ENCODE assay signal across 8 cellular contexts in genomic region chr2:175203621-175204496, GRCh38. TPM values are rescaled to one million over a fixed set of nuclear protein-coding genes. Genes with fewer than 3 reads are reported as not detected.
DNase-seq lines count a peak whose midpoint lies in the region; ATAC-seq, FAIRE-seq and TF ChIP-seq lines count a peak whose summit lies in the region.

No MANE protein-coding gene starts in this region.

- H3K4me1 ChIP-seq in OCI-LY1 (ENCODE audit: insufficient read depth, low read length, severe bottlenecking) (peaks cover 3% of the 10 kb centered on the region), cardiac muscle cell (ENCODE audit: low read depth) (no peaks in the 10 kb centered on the region)

- peaks cover 9% of the 10 kb centered on the region for H3K27me3 Mint-ChIP-seq in activated T-cell treated with anti-CD3 and anti-CD28 coated beads, Interleukin-2, amount 50 U/mL, for 72 hours (ENCODE audit: low read depth)

- DNase-seq in D341Med (ENCODE audit: low spot score), result peak; percentile 71
- peak; percentile 37 for DNase-seq in HTR-8/SVneo (ENCODE audit: insufficient read length, low spot score)
- DNase-seq in activated T-cell treated with anti-CD3 and anti-CD28 coated beads, Interleukin-2, amount 50 U/mL, for 72 hours, result peak; percentile 63 to 66
- DNase-seq in cardiac muscle cell (ENCODE audit: low read depth in 1 of 2, low spot score in 1 of 2), result peak; percentile 63 to 71
- DNase-seq in retinal pigment epithelial cell (ENCODE audit: low read depth), result no peak
- no peak for DNase-seq in frontal cortex (ENCODE audit: low spot score in 2 of 2)

- H3K27ac ChIP-seq in OCI-LY1 (ENCODE audit: low read depth, low read length, poor library complexity, severe bottlenecking) (no peak overlapping the region), cardiac muscle cell (no peak overlapping the region)

- H3K27ac Mint-ChIP-seq in activated T-cell treated with anti-CD3 and anti-CD28 coated beads, Interleukin-2, amount 50 U/mL, for 72 hours, result no peak overlapping the region

- no peaks in the 10 kb centered on the region for H3K79me2 ChIP-seq in OCI-LY1 (ENCODE audit: insufficient read depth, low read length)

- H3K9me2 ChIP-seq in OCI-LY1 (ENCODE audit: low read depth, low read length), result no peaks in the 10 kb centered on the region

- H3K36me3 ChIP-seq in OCI-LY1 (ENCODE audit: insufficient read depth, low read length) (no peaks in the 10 kb centered on the region), cardiac muscle cell (no peaks in the 10 kb centered on the region)

- no peak overlapping the region for H3K4me2 ChIP-seq in OCI-LY1 (ENCODE audit: low read length)

- H2AFZ ChIP-seq in OCI-LY1 (ENCODE audit: low read length), result no peak overlapping the region

- H3K36me3 Mint-ChIP-seq in activated T-cell treated with anti-CD3 and anti-CD28 coated beads, Interleukin-2, amount 50 U/mL, for 72 hours (ENCODE audit: insufficient read depth in 2 of 2), result peaks cover 0 to 3% of the 10 kb centered on the region in 2 donors

- peak overlapping the region in 1 of 2 donors; percentile 39 for H3K4me3 Mint-ChIP-seq in activated T-cell treated with anti-CD3 and anti-CD28 coated beads, Interleukin-2, amount 50 U/mL, for 72 hours

- no peaks in the 10 kb centered on the region for H3F3A ChIP-seq in OCI-LY1 (ENCODE audit: insufficient read depth, low read length)

- H4K20me1 ChIP-seq in OCI-LY1 (ENCODE audit: insufficient read depth, low read length), result no peaks in the 10 kb centered on the region

- TF ChIP-seq CTCF in OCI-LY1 (IDR thresholded peaks at IDR 0.05; ENCODE audit: low read length) (peak; percentile 67), cardiac muscle cell (IDR thresholded peaks at IDR 0.05; ENCODE audit: low read depth, low read length) (peak; percentile 66), retinal pigment epithelial cell (conservative IDR thresholded peaks at IDR 0.05; ENCODE audit: low read depth, low read length) (peak; percentile 84)

- peaks cover 0 to 7% of the 10 kb centered on the region in 2 donors for H3K9me3 Mint-ChIP-seq in activated T-cell treated with anti-CD3 and anti-CD28 coated beads, Interleukin-2, amount 50 U/mL, for 72 hours

- no peak overlapping the region for H3K9ac ChIP-seq in OCI-LY1 (ENCODE audit: low read length)

- no peaks in the 10 kb centered on the region for H3K9me3 ChIP-seq in OCI-LY1 (ENCODE audit: low read length)
- H3K9me3 ChIP-seq in cardiac muscle cell (ENCODE audit: low read depth), result no peaks in the 10 kb centered on the region

- FAIRE-seq in HTR-8/SVneo (lab: Jason Lieb, UNC), result peak; percentile 71
- no peak for FAIRE-seq in frontal cortex (lab: Jason Lieb, UNC)

- no peaks in the 10 kb centered on the region for H3K4me1 Mint-ChIP-seq in activated T-cell treated with anti-CD3 and anti-CD28 coated beads, Interleukin-2, amount 50 U/mL, for 72 hours (ENCODE audit: low read depth)

- ATAC-seq in GM19467 (IDR thresholded peaks at IDR 0.05; ENCODE audit: unreplicated experiment), result peak; percentile 88
- ATAC-seq in activated T-cell treated with anti-CD3 and anti-CD28 coated beads, Interleukin-2, amount 50 U/mL, for 72 hours (replicated peaks in 1 of 2), result peak; percentile 90 to 91

- no peaks in the 10 kb centered on the region for H3K27me3 ChIP-seq in OCI-LY1 (ENCODE audit: insufficient read depth, low read length)
- peaks cover 3% of the 10 kb centered on the region for H3K27me3 ChIP-seq in cardiac muscle cell

- H3K4me3 ChIP-seq in OCI-LY1 (ENCODE audit: low read depth, low read length, poor library complexity, severe bottlenecking) (no peak overlapping the region), cardiac muscle cell (no peak overlapping the region), retinal pigment epithelial cell (ENCODE audit: low read length) (no peak overlapping the region)

RNA-seq across cellular contexts. Expression of gene ATP5MC3, which starts 22.3 kb away (rescaled TPM):
- 100 to 1,000 TPM; 186 to 210 TPM for total RNA-seq in activated T-cell treated with anti-CD3 and anti-CD28 coated beads, Interleukin-2, amount 50 U/mL, for 72 hours
- total RNA-seq in cardiac muscle cell (300 and 457 TPM in 2 replicates), frontal cortex (64.4 TPM)
- polyA plus RNA-seq in cardiac muscle cell, result 1,477 and 2,044 TPM in 2 replicates

RNA-seq across cellular contexts. Expression of gene ATF2, which starts 35.9 kb away (rescaled TPM):
- 10 to 100 TPM; 65.8 to 67.0 TPM for total RNA-seq in activated T-cell treated with anti-CD3 and anti-CD28 coated beads, Interleukin-2, amount 50 U/mL, for 72 hours
- 36.5 and 40.9 TPM in 2 replicates for total RNA-seq in cardiac muscle cell
- 25.7 and 38.3 TPM in 2 replicates for polyA plus RNA-seq in cardiac muscle cell
- total RNA-seq in frontal cortex, result 141 TPM

Comparison
In these comparisons a context has a peak if more than half of its experiments do, and no peak if none do; other contexts are left out.
1. DNase-seq: peak in D341Med (single experiment), HTR-8/SVneo (single experiment), activated T-cell treated with anti-CD3 and anti-CD28 coated beads, Interleukin-2, amount 50 U/mL, for 72 hours (2 of 2) and cardiac muscle cell (2 of 2); none in retinal pigment epithelial cell (single experiment) and frontal cortex (0 of 2).
2. Peak in every context shown above with its lines, with median percentiles within 50 percentile points of each other: CTCF ChIP-seq.